24 cellular contexts compared by ENCODE assay signal in genomic region chr5:53825016-53825415, GRCh38.
"Had no signal": no experiment of that assay in that cellular context is flagged by ENCODE, and none has a peak within 500 bp of the region (broad histone marks: within the 10 kb centered on the region; RNA-seq: fewer than 3 reads in every experiment).

No MANE protein-coding gene starts in this region.

- ATAC-seq: activated T-helper 17 cell treated with anti-CD3 and anti-CD28 coated beads, Interleukin-2, amount 50 U/mL, for 72 hours; T-cell had no signal

- H3K4me1 Mint-ChIP-seq: activated B cell treated with CpG ODN at 0.5 μM for 24 hours; activated CD4-positive, alpha-beta T cell treated with anti-CD3 and anti-CD28 coated beads, Interleukin-2, amount 10 ng/mL, durations not matched to agents 7 days and 5 days; activated T-helper 17 cell treated with anti-CD3 and anti-CD28 coated beads, Interleukin-2, amount 50 U/mL, for 72 hours; T-cell had no signal

- H3K9me3 Mint-ChIP-seq: activated B cell treated with CpG ODN at 0.5 μM for 24 hours; activated CD4-positive, alpha-beta memory T cell treated with anti-CD3 and anti-CD28 coated beads for 36 hours; activated CD4-positive, alpha-beta T cell treated with anti-CD3 and anti-CD28 coated beads, Interleukin-2, amount 10 ng/mL, durations not matched to agents 7 days and 5 days; activated naive CD4-positive, alpha-beta T cell treated with anti-CD3 and anti-CD28 coated beads for 36 hours; activated T-helper 17 cell treated with anti-CD3 and anti-CD28 coated beads, Interleukin-2, amount 50 U/mL, for 72 hours; T-cell had no signal

- H3K27me3 Mint-ChIP-seq: activated B cell treated with CpG ODN at 0.5 μM for 24 hours; activated CD4-positive, alpha-beta memory T cell treated with anti-CD3 and anti-CD28 coated beads for 36 hours; activated CD4-positive, alpha-beta T cell treated with anti-CD3 and anti-CD28 coated beads, Interleukin-2, amount 10 ng/mL, durations not matched to agents 7 days and 5 days; activated T-helper 17 cell treated with anti-CD3 and anti-CD28 coated beads, Interleukin-2, amount 50 U/mL, for 72 hours had no signal

- H3K36me3 ChIP-seq: brain microvascular endothelial cell, cardiac muscle cell had no signal

- H3K4me3 Mint-ChIP-seq: activated B cell treated with CpG ODN at 0.5 μM for 24 hours; activated CD4-positive, alpha-beta memory T cell treated with anti-CD3 and anti-CD28 coated beads for 36 hours; activated CD4-positive, alpha-beta T cell treated with anti-CD3 and anti-CD28 coated beads, Interleukin-2, amount 10 ng/mL, durations not matched to agents 7 days and 5 days; activated naive CD4-positive, alpha-beta T cell treated with anti-CD3 and anti-CD28 coated beads for 36 hours; activated naive CD8-positive, alpha-beta T cell; activated T-helper 17 cell treated with anti-CD3 and anti-CD28 coated beads, Interleukin-2, amount 50 U/mL, for 72 hours; T-cell had no signal

- H3K4me2 ChIP-seq: PC-9 had no signal

- H3K27ac Mint-ChIP-seq: activated B cell treated with CpG ODN at 0.5 μM for 24 hours; activated CD4-positive, alpha-beta memory T cell treated with anti-CD3 and anti-CD28 coated beads for 36 hours; activated CD4-positive, alpha-beta T cell treated with anti-CD3 and anti-CD28 coated beads, Interleukin-2, amount 10 ng/mL, durations not matched to agents 7 days and 5 days; activated naive CD4-positive, alpha-beta T cell treated with anti-CD3 and anti-CD28 coated beads for 36 hours; activated naive CD8-positive, alpha-beta T cell; activated T-helper 17 cell treated with anti-CD3 and anti-CD28 coated beads, Interleukin-2, amount 50 U/mL, for 72 hours; T-cell had no signal

- H3K27me3 ChIP-seq: brain microvascular endothelial cell, cardiac muscle cell had no signal

- DNase-seq: activated B cell treated with CpG ODN at 0.5 μM for 24 hours; activated CD4-positive, alpha-beta memory T cell treated with anti-CD3 and anti-CD28 coated beads for 36 hours; activated CD4-positive, alpha-beta T cell treated with anti-CD3 and anti-CD28 coated beads, Interleukin-2, amount 10 ng/mL, durations not matched to agents 7 days and 5 days; activated gamma-delta T cell; activated naive CD4-positive, alpha-beta T cell treated with anti-CD3 and anti-CD28 coated beads for 36 hours; activated T-cell treated with anti-CD3 and anti-CD28 coated beads for 4 hours; activated T-cell treated with anti-CD3 and anti-CD28 coated beads, Interleukin-2, amount 50 U/mL, for 48 hours; amygdala; brain microvascular endothelial cell; KG1; NCI-H1092; NCI-H1417; NCI-H1694; NCI-H2081; NCI-H510A treated with DMSO at 0.1 percent for 48 hours; NCI-H69; PC-9; SHP77 treated with DMSO at 0.1 percent for 48 hours; T-cell; T-helper 2 cell; T1000 had no signal

- H3K36me3 Mint-ChIP-seq: activated CD4-positive, alpha-beta memory T cell treated with anti-CD3 and anti-CD28 coated beads for 36 hours; activated naive CD8-positive, alpha-beta T cell; T-cell had no signal

- H3K27ac ChIP-seq: brain microvascular endothelial cell, cardiac muscle cell, PC-9 had no signal

- H2AFZ ChIP-seq: PC-9 had no signal

- H3K4me3 ChIP-seq: cardiac muscle cell, PC-9 had no signal
